In the genomic region with DNA sequence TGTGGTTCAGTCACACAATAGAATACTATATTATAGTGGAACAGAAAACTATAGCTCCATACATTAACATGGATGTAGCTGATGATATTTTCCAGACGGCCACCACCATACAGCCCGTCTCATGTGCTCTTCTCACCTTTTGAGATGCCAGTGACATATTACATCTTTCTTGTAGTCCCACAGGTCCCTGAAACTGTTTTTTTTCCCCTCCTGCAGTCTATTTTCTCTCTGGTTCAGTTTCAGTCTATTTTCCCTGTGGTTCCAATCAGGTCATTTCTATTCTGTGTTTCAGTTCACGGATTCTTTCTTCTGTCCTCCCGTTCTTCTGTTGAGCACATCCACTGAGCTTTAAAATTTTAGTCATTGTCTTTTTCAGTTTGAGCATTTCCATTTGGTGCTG, we compare ENCODE assay signal across 17 cellular contexts.
DNase-seq lines count a peak whose midpoint lies in the region; ATAC-seq and TF ChIP-seq lines count a peak whose summit lies in the region.
"Had no signal": no experiment of that assay in that cellular context is flagged by ENCODE, and none has a peak within 500 bp of the region (broad histone marks: within the 10 kb centered on the region; RNA-seq: fewer than 3 reads in every experiment).

No MANE protein-coding gene starts in this region.

- H3K4me2 ChIP-seq in hepatocyte: no peak overlapping the region

- H3K27me3 ChIP-seq in hepatocyte (no peaks in the 10 kb centered on the region), dorsolateral prefrontal cortex (no peaks in the 10 kb centered on the region), Peyer's patch (no peaks in the 10 kb centered on the region)
- H3K27me3 ChIP-seq: gastroesophageal sphincter, neutrophil, right lobe of liver, SJCRH30, tibial artery had no signal

- H3K27ac ChIP-seq in hepatocyte: no peak overlapping the region
- H3K27ac ChIP-seq in dorsolateral prefrontal cortex: no peak overlapping the region
- no peak overlapping the region for H3K27ac ChIP-seq in Peyer's patch
- H3K27ac ChIP-seq: gastroesophageal sphincter, neutrophil, right lobe of liver, SJCRH30, tibial artery had no signal

- DNase-seq in hepatocyte (ENCODE audit: low spot score): no peak
- no peak for DNase-seq in dorsolateral prefrontal cortex
- DNase-seq in putamen (ENCODE audit: low spot score): no peak
- no peak for DNase-seq in Peyer's patch
- DNase-seq: activated CD4-positive, alpha-beta memory T cell treated with anti-CD3 and anti-CD28 coated beads for 36 hours; C1 segment of cervical spinal cord; cerebellar nuclear complex; DMS79; mesendoderm; right lobe of liver; SJCRH30; tibial artery had no signal

- TF ChIP-seq CTCF in hepatocyte (IDR thresholded peaks at IDR 0.05; ENCODE audit: poor library complexity) (no peak), dorsolateral prefrontal cortex (IDR thresholded peaks at IDR 0.05 in 54 of 56, conservative IDR thresholded peaks at IDR 0.05 in 2 of 56; ENCODE audit: low read depth in 1 of 56, partially characterized antibody in 56 of 56) (no peak), Peyer's patch (IDR thresholded peaks at IDR 0.05) (no peak)

- TF ChIP-seq POLR2A in Peyer's patch (IDR thresholded peaks at IDR 0.05): no peak

- H3K4me1 ChIP-seq in hepatocyte (ENCODE audit: insufficient read depth) (no peaks in the 10 kb centered on the region), Peyer's patch (no peaks in the 10 kb centered on the region)
- H3K4me1 ChIP-seq: gastroesophageal sphincter, right lobe of liver, SJCRH30, tibial artery had no signal

- H3K9me2 ChIP-seq in hepatocyte (replicated peaks; ENCODE audit: insufficient read depth): no peaks in the 10 kb centered on the region

- H3K4me3 ChIP-seq in hepatocyte (no peak overlapping the region), dorsolateral prefrontal cortex (no peak overlapping the region), Peyer's patch (no peak overlapping the region)
- H3K4me3 ChIP-seq: gastroesophageal sphincter, right lobe of liver, SJCRH30, tibial artery had no signal

- H4K20me1 ChIP-seq in hepatocyte (ENCODE audit: insufficient read depth, poor library complexity, severe bottlenecking): no peaks in the 10 kb centered on the region

- H3K9me3 ChIP-seq in hepatocyte (ENCODE audit: low read depth): no peaks in the 10 kb centered on the region
- no peaks in the 10 kb centered on the region for H3K9me3 ChIP-seq in Peyer's patch
- H3K9me3 ChIP-seq: gastroesophageal sphincter, neutrophil, right lobe of liver, SJCRH30, tibial artery had no signal

- 84% methylated on average over 4 of the region's 4 CpGs for WGBS in hepatocyte (ENCODE audit: low lambda C conversion rate, missing lambda C conversion rate)

- no peak overlapping the region for H2AFZ ChIP-seq in hepatocyte

- intact Hi-C loops in dorsolateral prefrontal cortex (cut with DNase I): no loop called here

- no peaks in the 10 kb centered on the region for H3K79me2 ChIP-seq in hepatocyte

- peak; percentile 48 for ATAC-seq in GM19043 (IDR thresholded peaks at IDR 0.05; ENCODE audit: low read depth, unreplicated experiment)
- peak; percentile 46 for ATAC-seq in HG02588 (IDR thresholded peaks at IDR 0.05; ENCODE audit: unreplicated experiment)
- peak; percentile 53 for ATAC-seq in HG03354 (IDR thresholded peaks at IDR 0.05; ENCODE audit: poor library complexity, severe bottlenecking, unreplicated experiment)
- ATAC-seq: gastroesophageal sphincter, right lobe of liver had no signal

- H3K36me3 ChIP-seq in hepatocyte (replicated peaks; ENCODE audit: insufficient read depth, low read depth): no peaks in the 10 kb centered on the region
- H3K36me3 ChIP-seq in Peyer's patch: no peaks in the 10 kb centered on the region
- H3K36me3 ChIP-seq: gastroesophageal sphincter, neutrophil, right lobe of liver, SJCRH30, tibial artery had no signal
